Comparison of ENCODE assay signal across 1 cellular context in the genomic region with DNA sequence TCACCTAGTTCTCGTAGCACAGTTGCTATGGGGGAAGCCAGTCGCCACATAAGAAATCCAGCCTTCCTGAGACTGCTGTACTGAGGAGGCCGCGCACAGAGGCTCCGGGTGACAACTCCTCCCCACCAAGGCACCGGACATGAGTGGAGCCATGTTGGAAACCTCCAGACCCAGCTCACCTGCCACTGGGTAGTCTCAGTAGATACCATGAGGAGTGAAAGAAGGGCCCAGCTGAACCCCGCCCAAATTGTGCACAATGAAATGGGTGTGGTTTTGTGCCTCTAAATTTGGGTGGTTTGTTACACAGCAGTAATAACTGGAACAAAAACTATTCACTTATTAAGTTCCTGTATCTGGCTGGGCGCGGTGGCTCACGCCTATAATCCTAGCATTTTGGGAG.
TF ChIP-seq lines count a peak whose summit lies in the region.

No MANE protein-coding gene starts in this region.

TF ChIP-seq in IMR-90, 13 proteins besides CTCF, POLR2A, EP300 and RAD21:
- TF ChIP-seq, protein P1, sequence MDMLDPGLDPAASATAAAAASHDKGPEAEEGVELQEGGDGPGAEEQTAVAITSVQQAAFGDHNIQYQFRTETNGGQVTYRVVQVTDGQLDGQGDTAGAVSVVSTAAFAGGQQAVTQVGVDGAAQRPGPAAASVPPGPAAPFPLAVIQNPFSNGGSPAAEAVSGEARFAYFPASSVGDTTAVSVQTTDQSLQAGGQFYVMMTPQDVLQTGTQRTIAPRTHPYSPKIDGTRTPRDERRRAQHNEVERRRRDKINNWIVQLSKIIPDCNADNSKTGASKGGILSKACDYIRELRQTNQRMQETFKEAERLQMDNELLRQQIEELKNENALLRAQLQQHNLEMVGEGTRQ (IDR thresholded peaks at IDR 0.05; ENCODE audit: low read depth, low read length): no peak
- no peak for TF ChIP-seq RCOR1 (IDR thresholded peaks at IDR 0.05; ENCODE audit: insufficient replicate concordance, low read length)
- TF ChIP-seq FOS (IDR thresholded peaks at IDR 0.05; ENCODE audit: low read depth, low read length): no peak
- TF ChIP-seq BHLHE40 (IDR thresholded peaks at IDR 0.05; ENCODE audit: low read depth, low read length): no peak
- TF ChIP-seq RFX5 (IDR thresholded peaks at IDR 0.05; ENCODE audit: low read depth, low read length): no peak
- no peak for TF ChIP-seq MAFK (IDR thresholded peaks at IDR 0.05; ENCODE audit: low read depth, low read length)
- no peak for TF ChIP-seq MAZ (IDR thresholded peaks at IDR 0.05; ENCODE audit: borderline replicate concordance, low read depth, low read length)
- no peak for TF ChIP-seq CHD1 (IDR thresholded peaks at IDR 0.05; ENCODE audit: low read depth, low read length)
